In the genomic region with DNA sequence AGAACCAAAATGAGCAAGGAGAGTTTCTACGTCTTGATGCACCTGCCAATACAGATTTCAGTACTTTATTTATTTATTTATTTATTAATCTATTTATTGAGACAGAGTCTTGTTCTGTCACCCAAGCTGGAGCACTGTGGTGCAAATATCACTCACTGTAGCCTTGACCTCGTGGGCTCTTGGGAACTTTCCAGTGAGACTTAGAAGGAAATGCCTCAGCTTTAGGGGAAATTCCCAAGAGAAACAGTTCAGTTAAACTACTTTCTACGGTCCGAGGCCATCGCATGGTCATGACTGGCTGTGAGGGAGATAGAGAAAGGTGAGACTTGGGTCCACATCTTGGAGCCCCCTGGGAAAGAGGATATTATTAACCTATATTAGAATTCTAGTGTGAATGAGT, we compare ENCODE assay signal across 23 cellular contexts. TPM values are rescaled to one million over a fixed set of nuclear protein-coding genes. Genes with fewer than 3 reads are reported as not detected.
A peak's percentile ranks its signal among the peaks of the same experiment; 100 is the strongest.
DNase-seq lines count a peak whose midpoint lies in the region; ATAC-seq, FAIRE-seq and TF ChIP-seq lines count a peak whose summit lies in the region.
"Had no signal": no experiment of that assay in that cellular context is flagged by ENCODE, and none has a peak within 500 bp of the region (broad histone marks: within the 10 kb centered on the region; RNA-seq: fewer than 3 reads in every experiment).

No MANE protein-coding gene starts in this region.

- peaks cover 27% of the 10 kb centered on the region for H3K4me1 Mint-ChIP-seq in nephron progenitor cell

- H3K36me3 ChIP-seq in bronchial epithelial cell (ENCODE audit: control insufficient read depth, insufficient read depth, low read length): no peaks in the 10 kb centered on the region
- no peaks in the 10 kb centered on the region for H3K36me3 ChIP-seq in mesenchymal stem cell (ENCODE audit: control insufficient read depth in 1 of 2, insufficient read depth in 2 of 2, low read depth in 1 of 2, low read length in 2 of 2)
- H3K36me3 ChIP-seq: cardiac muscle cell, ovary, right lobe of liver, thoracic aorta had no signal

- no peak overlapping the region for H2AK5ac ChIP-seq in mesenchymal stem cell (ENCODE audit: low read length, severe bottlenecking)

- 76% methylated on average over 4 of the region's 5 CpGs for WGBS in mesenchymal stem cell

- H4K91ac ChIP-seq in mesenchymal stem cell (ENCODE audit: low read length): no peak overlapping the region

- no peaks in the 10 kb centered on the region for H3K4me1 ChIP-seq in mesenchymal stem cell (ENCODE audit: control insufficient read depth, insufficient read depth, low read depth, low read length)

- no peak overlapping the region for H3K27ac Mint-ChIP-seq in nephron progenitor cell
- H3K27ac Mint-ChIP-seq: activated CD4-positive, alpha-beta T cell treated with anti-CD3 and anti-CD28 coated beads, Interleukin-2, amount 10 ng/mL, durations not matched to agents 7 days and 5 days; CD8-positive, alpha-beta T cell; naive thymus-derived CD8-positive, alpha-beta T cell had no signal

- DNase-seq in CD1c-positive myeloid dendritic cell (ENCODE audit: extremely low spot score) (peak; percentile 60), bronchial epithelial cell (ENCODE audit: low read depth) (peak; percentile 4), mesenchymal stem cell (peak; percentile 7), retina (no peak), nephron progenitor cell (no peak), mucosa of gallbladder (ENCODE audit: low spot score) (no peak), C1 segment of cervical spinal cord (lab: John Stamatoyannopoulos, UW) (no peak)
- DNase-seq: activated CD4-positive, alpha-beta T cell treated with anti-CD3 and anti-CD28 coated beads, Interleukin-2, amount 10 ng/mL, durations not matched to agents 7 days and 5 days; activated effector memory CD4-positive, alpha-beta T cell treated with anti-CD3 and anti-CD28 coated beads, Interleukin-2, amount 50 U/mL, for 16 hours; CD8-positive, alpha-beta T cell; mesendoderm; naive thymus-derived CD8-positive, alpha-beta T cell; NCI-H1417; NCI-H2107; ovary; right lobe of liver; SIG-M5; stimulated activated CD4-positive, alpha-beta T cell treated with anti-CD3 and anti-CD28 coated beads, Interleukin-15, amount 100 ng/mL, for 24 hours had no signal

- H3K14ac ChIP-seq in mesenchymal stem cell (ENCODE audit: low read length in 2 of 2): no peak overlapping the region

- ATAC-seq in HG02610 (IDR thresholded peaks at IDR 0.05; ENCODE audit: unreplicated experiment): peak; percentile 44
- ATAC-seq: CD8-positive, alpha-beta T cell; naive thymus-derived CD8-positive, alpha-beta T cell had no signal

- H2BK12ac ChIP-seq in mesenchymal stem cell (ENCODE audit: low read length in 2 of 2): no peak overlapping the region

- no peak overlapping the region for H3K4me2 ChIP-seq in mesenchymal stem cell (ENCODE audit: low read length, poor library complexity, severe bottlenecking)

- H3K4me3 ChIP-seq in bronchial epithelial cell (ENCODE audit: low read depth, low read length) (no peak overlapping the region), mesenchymal stem cell (ENCODE audit: insufficient read depth in 1 of 2, low read depth in 1 of 2, low read length in 2 of 2) (no peak overlapping the region)
- H3K4me3 ChIP-seq: cardiac muscle cell, ovary, right lobe of liver, thoracic aorta had no signal

- no peak overlapping the region for H3K9ac ChIP-seq in mesenchymal stem cell (ENCODE audit: low read length)

- H3K4ac ChIP-seq in mesenchymal stem cell (ENCODE audit: low read depth in 1 of 2, low read length in 2 of 2): no peak overlapping the region

- no peaks in the 10 kb centered on the region for H3K9me3 ChIP-seq in mesenchymal stem cell (ENCODE audit: control insufficient read depth, low read length)
- H3K9me3 ChIP-seq: ovary, right lobe of liver, thoracic aorta had no signal

- H3K36me3 Mint-ChIP-seq in nephron progenitor cell (ENCODE audit: low read depth): no peaks in the 10 kb centered on the region
- H3K36me3 Mint-ChIP-seq: CD8-positive, alpha-beta T cell; naive thymus-derived CD8-positive, alpha-beta T cell had no signal

- no peaks in the 10 kb centered on the region for H3K27me3 Mint-ChIP-seq in nephron progenitor cell (ENCODE audit: low read depth, poor library complexity)
- H3K27me3 Mint-ChIP-seq: activated CD4-positive, alpha-beta T cell treated with anti-CD3 and anti-CD28 coated beads, Interleukin-2, amount 10 ng/mL, durations not matched to agents 7 days and 5 days; naive thymus-derived CD8-positive, alpha-beta T cell had no signal

- no peak overlapping the region for H2BK5ac ChIP-seq in mesenchymal stem cell (ENCODE audit: low read depth, low read length, poor library complexity, severe bottlenecking)

- H3K4me3 Mint-ChIP-seq in nephron progenitor cell: no peak overlapping the region
- H3K4me3 Mint-ChIP-seq: activated CD4-positive, alpha-beta T cell treated with anti-CD3 and anti-CD28 coated beads, Interleukin-2, amount 10 ng/mL, durations not matched to agents 7 days and 5 days; CD8-positive, alpha-beta T cell; naive thymus-derived CD8-positive, alpha-beta T cell had no signal

- H3K18ac ChIP-seq in mesenchymal stem cell (ENCODE audit: low read depth in 1 of 2, low read length in 2 of 2): no peak overlapping the region

- TF ChIP-seq CTCF in bronchial epithelial cell (IDR thresholded peaks at IDR 0.05; ENCODE audit: insufficient read depth, low read length, severe bottlenecking) (no peak), nephron progenitor cell (IDR thresholded peaks at IDR 0.05) (no peak)

- H3K27me3 ChIP-seq in bronchial epithelial cell (ENCODE audit: control insufficient read depth, insufficient read depth, low read length): no peaks in the 10 kb centered on the region
- H3K27me3 ChIP-seq in mesenchymal stem cell (ENCODE audit: control insufficient read depth in 1 of 2, insufficient read depth in 1 of 2, low read length in 2 of 2): peaks cover 9 to 12% of the 10 kb centered on the region in 2 experiments
- H3K27me3 ChIP-seq: cardiac muscle cell, ovary, right lobe of liver had no signal

- H3K23ac ChIP-seq in mesenchymal stem cell (ENCODE audit: low read length in 2 of 2): no peak overlapping the region

- no peak overlapping the region for H2BK120ac ChIP-seq in mesenchymal stem cell (ENCODE audit: low read depth, low read length)

- H3K9me3 Mint-ChIP-seq in nephron progenitor cell: no peaks in the 10 kb centered on the region
- H3K9me3 Mint-ChIP-seq: activated CD4-positive, alpha-beta T cell treated with anti-CD3 and anti-CD28 coated beads, Interleukin-2, amount 10 ng/mL, durations not matched to agents 7 days and 5 days; CD8-positive, alpha-beta T cell; naive thymus-derived CD8-positive, alpha-beta T cell had no signal

- no peak for FAIRE-seq in bronchial epithelial cell (lab: Jason Lieb, UNC)
- FAIRE-seq: frontal cortex had no signal

- no peak overlapping the region for H4K8ac ChIP-seq in mesenchymal stem cell (ENCODE audit: low read length)

- no peaks in the 10 kb centered on the region for H3K79me1 ChIP-seq in mesenchymal stem cell (replicated peaks; ENCODE audit: low read length, poor library complexity, severe bottlenecking)

- H2AFZ ChIP-seq in mesenchymal stem cell (ENCODE audit: low read depth, low read length): no peak overlapping the region

- H2BK15ac ChIP-seq in mesenchymal stem cell (ENCODE audit: low read depth, poor library complexity, severe bottlenecking): no peak overlapping the region

- no peak overlapping the region for H3K27ac ChIP-seq in mesenchymal stem cell (ENCODE audit: low read length, poor library complexity, severe bottlenecking)
- H3K27ac ChIP-seq: cardiac muscle cell, epithelial cell of prostate, ovary, right lobe of liver, thoracic aorta had no signal

RNA-seq across cellular contexts. Expression of a gene that starts 47.0 kb away (rescaled TPM):
- total RNA-seq in bronchial epithelial cell: 38.2 and 53.1 TPM in 2 replicates
- 10.2 TPM for polyA plus RNA-seq in mesenchymal stem cell (2013, experiment 1 of 2)
- polyA plus RNA-seq in mesenchymal stem cell (2013, experiment 2 of 2): 9.1 TPM
- 81.9 TPM for total RNA-seq in mucosa of gallbladder

Comparison
In these comparisons a context has a peak if more than half of its experiments do, and no peak if none do; other contexts are left out.
1. DNase-seq: peak in CD1c-positive myeloid dendritic cell (single experiment), bronchial epithelial cell (single experiment) and mesenchymal stem cell (single experiment); none in retina (single experiment), nephron progenitor cell (single experiment), mucosa of gallbladder (single experiment) and C1 segment of cervical spinal cord (0 of 14).